ENCODE assay signal across 26 cellular contexts in genomic region chr16:54901606-54902005, GRCh38. TPM values are rescaled to one million over a fixed set of nuclear protein-coding genes. Genes with fewer than 3 reads are reported as not detected.
"Had no signal": no experiment of that assay in that cellular context is flagged by ENCODE, and none has a peak within 500 bp of the region (broad histone marks: within the 10 kb centered on the region; RNA-seq: fewer than 3 reads in every experiment).

No MANE protein-coding gene starts in this region.

- H3K36me3 ChIP-seq: colonic mucosa, esophagus muscularis mucosa, esophagus squamous epithelium, gastrocnemius medialis, gastroesophageal sphincter, heart right ventricle had no signal

- ATAC-seq: effector memory CD8-positive, alpha-beta T cell; esophagus mucosa; foreskin keratinocyte; gastrocnemius medialis; gastroesophageal sphincter had no signal

- H3K4me3 ChIP-seq: colonic mucosa, coronary artery, dorsolateral prefrontal cortex, esophagus muscularis mucosa, esophagus squamous epithelium, gastrocnemius medialis, gastroesophageal sphincter, heart right ventricle had no signal

- H3K9me3 Mint-ChIP-seq: endodermal cell had no signal

- H3K4me1 Mint-ChIP-seq: endodermal cell had no signal

- H3K27me3 Mint-ChIP-seq: effector memory CD8-positive, alpha-beta T cell had no signal

- H3K4me1 ChIP-seq: colonic mucosa, esophagus muscularis mucosa, esophagus squamous epithelium, foreskin keratinocyte, gastrocnemius medialis, gastroesophageal sphincter, heart right ventricle had no signal

- H3K27ac ChIP-seq: colonic mucosa, coronary artery, dorsolateral prefrontal cortex, epithelial cell of prostate, esophagus muscularis mucosa, esophagus squamous epithelium, foreskin keratinocyte, gastrocnemius medialis, gastroesophageal sphincter had no signal

- H3K4me3 Mint-ChIP-seq: dendritic cell treated with granulocyte-macrophage colony-stimulating factor and Interleukin-4, amounts not matched to agents 40 ng/mL and 50 ng/mL, for 4 days; effector memory CD8-positive, alpha-beta T cell; endodermal cell had no signal

- H3K9me3 ChIP-seq: colonic mucosa, esophagus squamous epithelium had no signal

- DNase-seq: colonic mucosa; cortex of kidney; dermis blood vessel endothelial cell; dorsolateral prefrontal cortex; effector CD4-positive, alpha-beta T cell; effector CD8-positive, alpha-beta T cell; effector memory CD4-positive, alpha-beta T cell; effector memory CD8-positive, alpha-beta T cell; endodermal cell; erythroblast; esophagus squamous epithelium; foreskin fibroblast; foreskin keratinocyte; foreskin melanocyte; gastrocnemius medialis; glutamatergic neuron; head of caudate nucleus; heart right ventricle had no signal

- H3K27ac Mint-ChIP-seq: dendritic cell treated with granulocyte-macrophage colony-stimulating factor and Interleukin-4, amounts not matched to agents 40 ng/mL and 50 ng/mL, for 4 days; effector memory CD8-positive, alpha-beta T cell; endodermal cell had no signal

- H3K27me3 ChIP-seq: colonic mucosa, esophagus squamous epithelium, gastroesophageal sphincter, heart right ventricle had no signal

RNA-seq across cellular contexts. Expression of gene IRX5, which starts 29.1 kb away (rescaled TPM):
- total RNA-seq: endothelial cell of umbilical vein, fibroblast of villous mesenchyme had no signal
- polyA plus RNA-seq: endothelial cell of umbilical vein had no signal
